9 cellular contexts compared by ENCODE assay signal in the genomic region with DNA sequence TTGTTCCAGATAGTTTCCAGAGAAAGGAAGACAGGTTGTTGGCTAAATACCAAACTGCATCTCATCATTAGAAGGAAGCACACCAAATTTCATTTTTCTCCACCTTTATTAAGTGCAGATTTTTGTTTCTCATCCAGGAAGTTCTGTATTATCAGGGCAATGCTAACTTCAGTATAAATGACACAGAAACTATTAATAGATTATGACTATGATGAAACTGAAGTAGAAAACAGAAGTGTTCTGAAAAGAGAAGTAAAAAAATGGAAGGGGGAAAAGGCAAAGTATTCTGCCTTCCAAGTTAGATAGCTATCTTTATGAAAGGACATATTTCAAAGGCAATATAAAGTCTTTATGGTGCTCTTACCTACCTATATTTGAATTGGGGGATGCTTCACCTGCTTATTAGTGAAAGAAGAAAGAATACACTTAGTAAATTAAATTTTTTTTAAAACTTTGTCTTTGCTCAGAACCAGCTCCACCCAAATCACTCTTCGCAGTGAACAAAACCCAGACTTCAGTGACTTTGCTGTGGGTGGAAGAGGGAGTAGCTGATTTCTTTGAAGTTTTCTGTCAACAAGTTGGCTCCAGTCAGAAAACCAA.
DNase-seq lines count a peak whose midpoint lies in the region; ATAC-seq, FAIRE-seq and TF ChIP-seq lines count a peak whose summit lies in the region.
"Had no signal": no experiment of that assay in that cellular context is flagged by ENCODE, and none has a peak within 500 bp of the region (broad histone marks: within the 10 kb centered on the region; RNA-seq: fewer than 3 reads in every experiment).

No MANE protein-coding gene starts in this region.

- peaks cover 0 to 4% (median 0%) of the 10 kb centered on the region in 3 donors for H3K27me3 ChIP-seq in psoas muscle (ENCODE audit: insufficient read depth in 3 of 3, low read length in 2 of 3)
- no peaks in the 10 kb centered on the region for H3K27me3 ChIP-seq in HepG2 (ENCODE audit: control insufficient read depth in 1 of 2, insufficient read depth in 2 of 2, low read length in 2 of 2)
- H3K27me3 ChIP-seq in foreskin keratinocyte: no peaks in the 10 kb centered on the region
- H3K27me3 ChIP-seq: heart left ventricle had no signal

- no peaks in the 10 kb centered on the region for H3K9me3 ChIP-seq in psoas muscle
- H3K9me3 ChIP-seq in HepG2 (ENCODE audit: low read length): no peaks in the 10 kb centered on the region
- H3K9me3 ChIP-seq: heart left ventricle had no signal

- no peak overlapping the region for H2AFZ ChIP-seq in HepG2 (ENCODE audit: low read length)

- H3K36me3 Mint-ChIP-seq in T-cell: peaks cover 11% of the 10 kb centered on the region

- DNase-seq in activated CD8-positive, alpha-beta memory T cell treated with anti-CD3 and anti-CD28 coated beads, Interleukin-2, amount 50 U/mL, for 1 hour (ENCODE audit: extremely low read depth): peak; percentile 9
- no peak for DNase-seq in activated CD8-positive, alpha-beta memory T cell treated with anti-CD3 and anti-CD28 coated beads, Interleukin-2, amount 50 U/mL, for 4 hours
- peak in 28 of 34 experiments; percentile 15 to 73 (median 36) for DNase-seq in T-cell
- no peak for DNase-seq in psoas muscle
- DNase-seq in HepG2 (ENCODE audit: low spot score): no peak
- DNase-seq in foreskin keratinocyte: no peak
- no peak for DNase-seq in NCI-H146 (lab: John Stamatoyannopoulos, UW)
- DNase-seq: heart left ventricle had no signal

- no peak for TF ChIP-seq RAD21 in HepG2 (CRISPR knock-in tag; IDR thresholded peaks at IDR 0.05)

- no TSS peak for BruUV-seq in HepG2 (replicated peaks; lab: Mats Ljungman, UMichigan)

- H3K79me2 ChIP-seq in HepG2 (ENCODE audit: insufficient read depth, low read length): no peaks in the 10 kb centered on the region

- POLR2A ChIA-PET in T-cell (lab: Charles Lee): interaction anchor here (0.6 to 1.9 kb wide), 11 partner anchors 12 to 1134 kb away, joined by 3 to 5 read pairs (median 3); no protein-coding TSS in a partner anchor
- POLR2A ChIA-PET in HepG2 (lab: Yijun Ruan, JAX): no interaction called here

- H3K4me1 ChIP-seq in psoas muscle (no peaks in the 10 kb centered on the region), HepG2 (ENCODE audit: insufficient read depth, low read length) (peaks cover 7% of the 10 kb centered on the region), foreskin keratinocyte (peaks cover 8% of the 10 kb centered on the region)

- no peak for FAIRE-seq in HepG2 (lab: Jason Lieb, UNC)

- in situ Hi-C loops in HepG2 (cut with HindIII; ENCODE audit: extremely low pct_ligation_motif_present, low pct_unique_long_range_greater_than_20kb): no loop called here

- no peak for TF ChIP-seq EP300 in HepG2 (IDR thresholded peaks at IDR 0.05; ENCODE audit: low read depth in 2 of 2, low read length in 2 of 2)
- TF ChIP-seq EP300 in HepG2 (CRISPR knock-in tag; IDR thresholded peaks at IDR 0.05; ENCODE audit: borderline replicate concordance): no peak

- no peak for TF ChIP-seq POLR2A in HepG2 (IDR thresholded peaks at IDR 0.05; ENCODE audit: insufficient read depth in 1 of 2, low read depth in 2 of 2, low read length in 2 of 2)

- CTCF ChIA-PET in T-cell (lab: Charles Lee): interaction anchor here (0.8 to 3.4 kb wide), 13 partner anchors 12 to 44 kb away, joined by 3 to 23 read pairs (median 5); no protein-coding TSS in a partner anchor
- CTCF ChIA-PET in HepG2 (lab: Yijun Ruan, JAX; ENCODE audit: low intra/inter-chr PET ratio, low total read pairs): no interaction called here

- ATAC-seq in HG03045 (IDR thresholded peaks at IDR 0.05; ENCODE audit: unreplicated experiment) (peak; percentile 79), T-cell (replicated peaks in 1 of 4) (peak; percentile 95 to 99 (median 96)), psoas muscle (no peak), HepG2 (no peak), foreskin keratinocyte (no peak)

- H3K4me2 ChIP-seq in HepG2 (ENCODE audit: low read depth, low read length): no peak overlapping the region

- H3K9me3 Mint-ChIP-seq in T-cell: peaks cover 0 to 6% (median 0%) of the 10 kb centered on the region in 3 donors

- TF ChIP-seq CTCF in psoas muscle (IDR thresholded peaks at IDR 0.05) (no peak), HepG2 (CRISPR knock-in tag; IDR thresholded peaks at IDR 0.05) (no peak), foreskin keratinocyte (conservative IDR thresholded peaks at IDR 0.05) (no peak)

- H4K20me1 ChIP-seq in HepG2 (ENCODE audit: insufficient read depth, low read length): no peaks in the 10 kb centered on the region

- peak overlapping the region; percentile 43 to 63 (median 52) for H3K4me3 Mint-ChIP-seq in T-cell

- H3K4me1 Mint-ChIP-seq in T-cell: peaks cover 67 to 76% (median 67%) of the 10 kb centered on the region in 3 donors

- H3K4me3 ChIP-seq in psoas muscle (peak overlapping the region; percentile 20), HepG2 (replicated peaks in 1 of 3; ENCODE audit: insufficient read depth in 1 of 3, low read depth in 2 of 3, low read length in 3 of 3) (no peak overlapping the region)

- WGBS in psoas muscle, 3 donors: 89 to 96% (median 92%) methylated on average over 1 of the region's 1 CpG
- 7% methylated on average over 1 of the region's 1 CpG for WGBS in HepG2 (ENCODE audit: low lambda C conversion rate)

- H3K27ac ChIP-seq in psoas muscle (no peak overlapping the region), HepG2 (ENCODE audit: extremely low read length, insufficient read depth, low read length) (no peak overlapping the region), foreskin keratinocyte (no peak overlapping the region)

- H3K27me3 Mint-ChIP-seq in T-cell: no peaks in the 10 kb centered on the region

- H3K27ac Mint-ChIP-seq in T-cell: peak overlapping the region; percentile 96 to 97

- no peak overlapping the region for H3K9ac ChIP-seq in HepG2 (ENCODE audit: insufficient read depth, low read depth, low read length)

- H3K36me3 ChIP-seq in psoas muscle (ENCODE audit: insufficient read depth in 1 of 2, low read depth in 1 of 2) (no peaks in the 10 kb centered on the region), HepG2 (replicated peaks in 1 of 2; ENCODE audit: control insufficient read depth in 1 of 2, insufficient read depth in 2 of 2, low read length in 2 of 2) (no peaks in the 10 kb centered on the region)

- intact Hi-C loops in psoas muscle (cut with DNase I) (no loop called here), HepG2 (cut with micrococcal nuclease; ENCODE audit: unreplicated experiment) (no loop called here)

TF ChIP-seq in HepG2, 621 proteins besides CTCF, POLR2A, EP300 and RAD21:
- TF ChIP-seq FOSL2 (CRISPR knock-in tag; IDR thresholded peaks at IDR 0.05): no peak
- no peak for TF ChIP-seq ATF7-NPFF (CRISPR knock-in tag; IDR thresholded peaks at IDR 0.05; ENCODE audit: low read depth)
- no peak for TF ChIP-seq STAT5B (CRISPR knock-in tag; IDR thresholded peaks at IDR 0.05)
- TF ChIP-seq KLF12 (CRISPR knock-in tag; IDR thresholded peaks at IDR 0.05; ENCODE audit: borderline replicate concordance): no peak
- TF ChIP-seq, protein P1, sequence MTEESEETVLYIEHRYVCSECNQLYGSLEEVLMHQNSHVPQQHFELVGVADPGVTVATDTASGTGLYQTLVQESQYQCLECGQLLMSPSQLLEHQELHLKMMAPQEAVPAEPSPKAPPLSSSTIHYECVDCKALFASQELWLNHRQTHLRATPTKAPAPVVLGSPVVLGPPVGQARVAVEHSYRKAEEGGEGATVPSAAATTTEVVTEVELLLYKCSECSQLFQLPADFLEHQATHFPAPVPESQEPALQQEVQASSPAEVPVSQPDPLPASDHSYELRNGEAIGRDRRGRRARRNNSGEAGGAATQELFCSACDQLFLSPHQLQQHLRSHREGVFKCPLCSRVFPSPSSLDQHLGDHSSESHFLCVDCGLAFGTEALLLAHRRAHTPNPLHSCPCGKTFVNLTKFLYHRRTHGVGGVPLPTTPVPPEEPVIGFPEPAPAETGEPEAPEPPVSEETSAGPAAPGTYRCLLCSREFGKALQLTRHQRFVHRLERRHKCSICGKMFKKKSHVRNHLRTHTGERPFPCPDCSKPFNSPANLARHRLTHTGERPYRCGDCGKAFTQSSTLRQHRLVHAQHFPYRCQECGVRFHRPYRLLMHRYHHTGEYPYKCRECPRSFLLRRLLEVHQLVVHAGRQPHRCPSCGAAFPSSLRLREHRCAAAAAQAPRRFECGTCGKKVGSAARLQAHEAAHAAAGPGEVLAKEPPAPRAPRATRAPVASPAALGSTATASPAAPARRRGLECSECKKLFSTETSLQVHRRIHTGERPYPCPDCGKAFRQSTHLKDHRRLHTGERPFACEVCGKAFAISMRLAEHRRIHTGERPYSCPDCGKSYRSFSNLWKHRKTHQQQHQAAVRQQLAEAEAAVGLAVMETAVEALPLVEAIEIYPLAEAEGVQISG (CRISPR knock-in tag; IDR thresholded peaks at IDR 0.05): no peak
- TF ChIP-seq, protein P2, sequence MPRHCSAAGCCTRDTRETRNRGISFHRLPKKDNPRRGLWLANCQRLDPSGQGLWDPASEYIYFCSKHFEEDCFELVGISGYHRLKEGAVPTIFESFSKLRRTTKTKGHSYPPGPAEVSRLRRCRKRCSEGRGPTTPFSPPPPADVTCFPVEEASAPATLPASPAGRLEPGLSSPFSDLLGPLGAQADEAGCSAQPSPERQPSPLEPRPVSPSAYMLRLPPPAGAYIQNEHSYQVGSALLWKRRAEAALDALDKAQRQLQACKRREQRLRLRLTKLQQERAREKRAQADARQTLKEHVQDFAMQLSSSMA (CRISPR knock-in tag; IDR thresholded peaks at IDR 0.05): no peak

Comparison
In these comparisons a context has a peak if more than half of its experiments do, and no peak if none do; other contexts are left out.
1. DNase-seq: peak in activated CD8-positive, alpha-beta memory T cell treated with anti-CD3 and anti-CD28 coated beads, Interleukin-2, amount 50 U/mL, for 1 hour (single experiment) and T-cell (28 of 34); none in activated CD8-positive, alpha-beta memory T cell treated with anti-CD3 and anti-CD28 coated beads, Interleukin-2, amount 50 U/mL, for 4 hours (single experiment), psoas muscle (0 of 2), HepG2 (single experiment), foreskin keratinocyte (0 of 2) and NCI-H146 (single experiment).
2. ATAC-seq: peak in HG03045 (single experiment) and T-cell (4 of 4); none in psoas muscle (0 of 4), HepG2 (single experiment) and foreskin keratinocyte (single experiment).